Comparison of ENCODE assay signal across 15 cellular contexts in the genomic region with DNA sequence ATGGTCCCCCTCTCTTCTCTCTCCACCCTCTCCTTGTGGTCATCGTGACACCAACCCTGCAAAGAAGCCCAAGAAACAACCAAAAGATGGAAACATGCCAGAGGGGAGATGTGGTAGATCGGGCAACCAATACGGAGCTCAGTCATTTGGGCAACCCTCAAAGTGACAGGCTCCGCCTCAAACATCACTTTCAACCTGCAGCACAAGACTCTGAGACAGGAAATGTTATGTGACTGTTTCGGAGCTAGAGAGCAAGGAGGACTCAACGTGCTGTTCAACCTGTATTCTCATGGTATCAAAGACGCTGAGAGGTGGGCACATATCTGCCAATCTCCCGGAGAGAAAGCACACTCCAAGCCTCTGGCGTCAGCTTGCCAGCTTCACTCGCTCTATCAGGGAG. TPM values are rescaled to one million over a fixed set of nuclear protein-coding genes. Genes with fewer than 3 reads are reported as not detected.
DNase-seq lines count a peak whose midpoint lies in the region; ATAC-seq and TF ChIP-seq lines count a peak whose summit lies in the region.
"Had no signal": no experiment of that assay in that cellular context is flagged by ENCODE, and none has a peak within 500 bp of the region (broad histone marks: within the 10 kb centered on the region; RNA-seq: fewer than 3 reads in every experiment).

No MANE protein-coding gene starts in this region.

- H3K36me3 Mint-ChIP-seq in activated CD4-positive, alpha-beta T cell treated with anti-CD3 and anti-CD28 coated beads, Interleukin-2, amount 10 ng/mL, durations not matched to agents 7 days and 5 days (ENCODE audit: low read depth), result peaks cover 3% of the 10 kb centered on the region
- no peaks in the 10 kb centered on the region for H3K36me3 Mint-ChIP-seq in activated naive CD4-positive, alpha-beta T cell treated with anti-CD3 and anti-CD28 coated beads for 36 hours (ENCODE audit: low read depth)
- no peaks in the 10 kb centered on the region for H3K36me3 Mint-ChIP-seq in endothelial cell (ENCODE audit: low read depth, unreplicated experiment)
- H3K36me3 Mint-ChIP-seq: memory B cell had no signal

- intact Hi-C loops in activated naive CD4-positive, alpha-beta T cell treated with anti-CD3 and anti-CD28 coated beads for 36 hours (cut with micrococcal nuclease), result loop anchor here (1.0 kb wide), 2 partner anchors 13 to 42 kb away; no protein-coding TSS in a partner anchor

- no peaks in the 10 kb centered on the region for H4K20me1 ChIP-seq in hepatocyte (ENCODE audit: insufficient read depth, poor library complexity, severe bottlenecking)

- H3K27me3 ChIP-seq in hepatocyte, result no peaks in the 10 kb centered on the region

- TF ChIP-seq CTCF in endothelial cell (IDR thresholded peaks at IDR 0.05; ENCODE audit: unreplicated experiment) (no peak), hepatocyte (IDR thresholded peaks at IDR 0.05; ENCODE audit: poor library complexity) (no peak)

- H3K9me3 ChIP-seq in hepatocyte (ENCODE audit: low read depth), result no peaks in the 10 kb centered on the region
- H3K9me3 ChIP-seq: HAP-1 had no signal

- H3K27ac Mint-ChIP-seq in activated CD4-positive, alpha-beta T cell treated with anti-CD3 and anti-CD28 coated beads, Interleukin-2, amount 10 ng/mL, durations not matched to agents 7 days and 5 days, result peak overlapping the region; percentile 76
- peak overlapping the region; percentile 2 for H3K27ac Mint-ChIP-seq in activated naive CD4-positive, alpha-beta T cell treated with anti-CD3 and anti-CD28 coated beads for 36 hours
- no peak overlapping the region for H3K27ac Mint-ChIP-seq in endothelial cell (ENCODE audit: unreplicated experiment)
- H3K27ac Mint-ChIP-seq: memory B cell had no signal

- no peak overlapping the region for H3K4me2 ChIP-seq in hepatocyte

- no peak overlapping the region for H3K27ac ChIP-seq in hepatocyte
- H3K27ac ChIP-seq: parathyroid adenoma had no signal

- DNase-seq in activated CD4-positive, alpha-beta T cell treated with anti-CD3 and anti-CD28 coated beads, Interleukin-2, amount 10 ng/mL, durations not matched to agents 7 days and 5 days, result peak; percentile 66
- peak; percentile 73 for DNase-seq in activated naive CD4-positive, alpha-beta T cell treated with anti-CD3 and anti-CD28 coated beads for 36 hours
- DNase-seq in stimulated activated CD4-positive, alpha-beta T cell treated with anti-CD3 and anti-CD28 coated beads, Interleukin-15, amount 100 ng/mL, for 48 hours (ENCODE audit: low read depth in 2 of 2), result peak; percentile 37 to 40
- DNase-seq in endothelial cell (ENCODE audit: low spot score) (no peak), hepatocyte (ENCODE audit: low spot score) (no peak)
- DNase-seq: amniotic stem cell; MM.1S; NK-92 treated with Interleukin-12 subunit alpha and Interleukin-12 subunit beta, amount 100 ng/mL, for 24 hours; SHP77 treated with DMSO at 0.1 percent for 48 hours had no signal

- no peak overlapping the region for H2AFZ ChIP-seq in hepatocyte
- H2AFZ ChIP-seq: parathyroid adenoma had no signal

- H3K9me3 Mint-ChIP-seq in activated CD4-positive, alpha-beta T cell treated with anti-CD3 and anti-CD28 coated beads, Interleukin-2, amount 10 ng/mL, durations not matched to agents 7 days and 5 days, result no peaks in the 10 kb centered on the region
- H3K9me3 Mint-ChIP-seq in activated naive CD4-positive, alpha-beta T cell treated with anti-CD3 and anti-CD28 coated beads for 36 hours, result no peaks in the 10 kb centered on the region
- no peaks in the 10 kb centered on the region for H3K9me3 Mint-ChIP-seq in endothelial cell (ENCODE audit: unreplicated experiment)
- H3K9me3 Mint-ChIP-seq: memory B cell had no signal

- H3K4me3 Mint-ChIP-seq in activated CD4-positive, alpha-beta T cell treated with anti-CD3 and anti-CD28 coated beads, Interleukin-2, amount 10 ng/mL, durations not matched to agents 7 days and 5 days, result peak overlapping the region; percentile 51
- peak overlapping the region; percentile 44 for H3K4me3 Mint-ChIP-seq in activated naive CD4-positive, alpha-beta T cell treated with anti-CD3 and anti-CD28 coated beads for 36 hours
- no peak overlapping the region for H3K4me3 Mint-ChIP-seq in endothelial cell (ENCODE audit: unreplicated experiment)
- H3K4me3 Mint-ChIP-seq: memory B cell had no signal

- H3K4me1 Mint-ChIP-seq in activated CD4-positive, alpha-beta T cell treated with anti-CD3 and anti-CD28 coated beads, Interleukin-2, amount 10 ng/mL, durations not matched to agents 7 days and 5 days, result peaks cover 21% of the 10 kb centered on the region
- H3K4me1 Mint-ChIP-seq in activated naive CD4-positive, alpha-beta T cell treated with anti-CD3 and anti-CD28 coated beads for 36 hours (ENCODE audit: low read depth), result peaks cover 31% of the 10 kb centered on the region
- H3K4me1 Mint-ChIP-seq in endothelial cell (ENCODE audit: unreplicated experiment), result no peaks in the 10 kb centered on the region

- ATAC-seq in GM18498 (IDR thresholded peaks at IDR 0.05; ENCODE audit: unreplicated experiment) (peak; percentile 63), HG02981 (IDR thresholded peaks at IDR 0.05; ENCODE audit: unreplicated experiment) (no peak), HG02759 (IDR thresholded peaks at IDR 0.05; ENCODE audit: unreplicated experiment) (no peak)

- H3K9me2 ChIP-seq in hepatocyte (replicated peaks; ENCODE audit: insufficient read depth), result no peaks in the 10 kb centered on the region

- 83% methylated on average over 10 of the region's 10 CpGs for WGBS in hepatocyte (ENCODE audit: low lambda C conversion rate, missing lambda C conversion rate)

- CTCF ChIA-PET in activated CD4-positive, alpha-beta T cell treated with anti-CD3 and anti-CD28 coated beads, Interleukin-2, amount 10 ng/mL, durations not matched to agents 7 days and 5 days (lab: Charles Lee), result interaction anchor here (0.5 to 1.4 kb wide), 4 partner anchors 8 to 732 kb away, joined by 3 to 4 read pairs (median 3); no protein-coding TSS in a partner anchor
- CTCF ChIA-PET in activated naive CD4-positive, alpha-beta T cell treated with anti-CD3 and anti-CD28 coated beads for 36 hours (lab: Charles Lee), result interaction anchor here (1.0 to 1.5 kb wide), 4 partner anchors 15 to 157 kb away, joined by 3 to 5 read pairs (median 4); no protein-coding TSS in a partner anchor

- POLR2A ChIA-PET in activated CD4-positive, alpha-beta T cell treated with anti-CD3 and anti-CD28 coated beads, Interleukin-2, amount 10 ng/mL, durations not matched to agents 7 days and 5 days (lab: Charles Lee), result interaction anchor here (0.6 kb wide), 1 partner anchor 36 kb away, joined by 3 read pairs; no protein-coding TSS in a partner anchor

- no peaks in the 10 kb centered on the region for H3K79me2 ChIP-seq in hepatocyte
- H3K79me2 ChIP-seq: parathyroid adenoma had no signal

- H3K4me3 ChIP-seq in hepatocyte, result no peak overlapping the region
- H3K4me3 ChIP-seq: HAP-1 had no signal

- H3K36me3 ChIP-seq in hepatocyte (replicated peaks; ENCODE audit: insufficient read depth, low read depth), result no peaks in the 10 kb centered on the region
- H3K36me3 ChIP-seq: HAP-1 had no signal

- peaks cover 5% of the 10 kb centered on the region for H3K4me1 ChIP-seq in hepatocyte (ENCODE audit: insufficient read depth)
- H3K4me1 ChIP-seq: parathyroid adenoma had no signal

- no peaks in the 10 kb centered on the region for H3K27me3 Mint-ChIP-seq in activated CD4-positive, alpha-beta T cell treated with anti-CD3 and anti-CD28 coated beads, Interleukin-2, amount 10 ng/mL, durations not matched to agents 7 days and 5 days
- H3K27me3 Mint-ChIP-seq in activated naive CD4-positive, alpha-beta T cell treated with anti-CD3 and anti-CD28 coated beads for 36 hours (ENCODE audit: low read depth), result no peaks in the 10 kb centered on the region
- no peaks in the 10 kb centered on the region for H3K27me3 Mint-ChIP-seq in endothelial cell (ENCODE audit: unreplicated experiment)

RNA-seq across cellular contexts. Expression of gene B3GNT5, which starts 28.5 kb away (rescaled TPM):
- total RNA-seq in activated CD4-positive, alpha-beta T cell treated with anti-CD3 and anti-CD28 coated beads, Interleukin-2, amount 10 ng/mL, durations not matched to agents 7 days and 5 days, result under 1 TPM; 0.67 to 0.71 TPM
- 10 to 100 TPM; 15.0 to 18.8 TPM for total RNA-seq in activated naive CD4-positive, alpha-beta T cell treated with anti-CD3 and anti-CD28 coated beads for 36 hours
- 6.9 TPM for total RNA-seq in endothelial cell (ENCODE audit: unreplicated experiment)
- 39.6 and 40.7 TPM in 2 replicates for total RNA-seq in hepatocyte
- 16.2 and 22.7 TPM in 2 replicates for polyA plus RNA-seq in hepatocyte

Comparison
In these comparisons a context has a peak if more than half of its experiments do, and no peak if none do; other contexts are left out.
1. DNase-seq: peak in activated CD4-positive, alpha-beta T cell treated with anti-CD3 and anti-CD28 coated beads, Interleukin-2, amount 10 ng/mL, durations not matched to agents 7 days and 5 days (single experiment), activated naive CD4-positive, alpha-beta T cell treated with anti-CD3 and anti-CD28 coated beads for 36 hours (single experiment) and stimulated activated CD4-positive, alpha-beta T cell treated with anti-CD3 and anti-CD28 coated beads, Interleukin-15, amount 100 ng/mL, for 48 hours (2 of 2); none in endothelial cell (single experiment) and hepatocyte (single experiment).